In genomic region chr17:44757045-44757917, GRCh38 we compare ENCODE assay signal across 29 cellular contexts. TPM values are rescaled to one million over a fixed set of nuclear protein-coding genes. Genes with fewer than 3 reads are reported as not detected.
DNase-seq lines count a peak whose midpoint lies in the region; ATAC-seq, FAIRE-seq and TF ChIP-seq lines count a peak whose summit lies in the region.
"Had no signal": no experiment of that assay in that cellular context is flagged by ENCODE, and none has a peak within 500 bp of the region (broad histone marks: within the 10 kb centered on the region; RNA-seq: fewer than 3 reads in every experiment).

No MANE protein-coding gene starts in this region.

- no peaks in the 10 kb centered on the region for H3K9me3 ChIP-seq in kidney (ENCODE audit: control insufficient read depth in 1 of 2, low read length in 2 of 2)
- H3K9me3 ChIP-seq: psoas muscle, thoracic aorta had no signal

- H3K27ac Mint-ChIP-seq in activated naive CD8-positive, alpha-beta T cell: no peak overlapping the region
- H3K27ac Mint-ChIP-seq in activated naive CD8-positive, alpha-beta T cell treated with anti-CD3 and anti-CD28 coated beads for 36 hours: no peak overlapping the region
- H3K27ac Mint-ChIP-seq: activated CD4-positive, alpha-beta T cell treated with anti-CD3 and anti-CD28 coated beads, Interleukin-2, amount 10 ng/mL, durations not matched to agents 7 days and 5 days; CD4-positive, alpha-beta memory T cell; stimulated activated naive CD8-positive, alpha-beta T cell treated with anti-CD3 and anti-CD28 coated beads, Interleukin-15, Interleukin-2, amounts not matched to agents 100 ng/mL and 50 ng/mL, for 24 hours; WTC11 had no signal

- no peaks in the 10 kb centered on the region for H3K36me3 Mint-ChIP-seq in activated naive CD8-positive, alpha-beta T cell
- no peaks in the 10 kb centered on the region for H3K36me3 Mint-ChIP-seq in activated naive CD8-positive, alpha-beta T cell treated with anti-CD3 and anti-CD28 coated beads for 36 hours
- H3K36me3 Mint-ChIP-seq: CD4-positive, alpha-beta memory T cell; WTC11 had no signal

- peaks cover 5% of the 10 kb centered on the region for H3K27me3 ChIP-seq in brain microvascular endothelial cell (replicated peaks)

- no peak for FAIRE-seq in kidney (lab: Jason Lieb, UNC)
- FAIRE-seq: A204.1, colon, G401.6 had no signal

- ATAC-seq in HG02588 (IDR thresholded peaks at IDR 0.05; ENCODE audit: unreplicated experiment): no peak
- ATAC-seq: activated T-cell treated with anti-CD3 and anti-CD28 coated beads, Interleukin-2, amount 50 U/mL, for 4 hours; psoas muscle had no signal

- H3K27ac ChIP-seq in kidney (ENCODE audit: low read depth in 2 of 2, low read length in 2 of 2) (no peak overlapping the region), brain microvascular endothelial cell (no peak overlapping the region)
- H3K27ac ChIP-seq: HL-60, PC-9, psoas muscle, thoracic aorta had no signal

- H3K36me3 ChIP-seq in kidney (ENCODE audit: control insufficient read depth in 1 of 2, insufficient read depth in 2 of 2, low read length in 2 of 2) (no peaks in the 10 kb centered on the region), brain microvascular endothelial cell (replicated peaks) (no peaks in the 10 kb centered on the region)
- H3K36me3 ChIP-seq: thoracic aorta had no signal

- intact Hi-C loops in kidney (cut with DNase I): no loop called here

- H3K9me3 Mint-ChIP-seq in activated naive CD8-positive, alpha-beta T cell (ENCODE audit: low read depth): no peaks in the 10 kb centered on the region
- no peaks in the 10 kb centered on the region for H3K9me3 Mint-ChIP-seq in activated naive CD8-positive, alpha-beta T cell treated with anti-CD3 and anti-CD28 coated beads for 36 hours
- H3K9me3 Mint-ChIP-seq: activated CD4-positive, alpha-beta T cell treated with anti-CD3 and anti-CD28 coated beads, Interleukin-2, amount 10 ng/mL, durations not matched to agents 7 days and 5 days; activated T-cell treated with anti-CD3 and anti-CD28 coated beads, Interleukin-2, amount 50 U/mL, for 4 hours; CD4-positive, alpha-beta memory T cell; stimulated activated naive CD8-positive, alpha-beta T cell treated with anti-CD3 and anti-CD28 coated beads, Interleukin-15, Interleukin-2, amounts not matched to agents 100 ng/mL and 50 ng/mL, for 24 hours had no signal

- no peaks in the 10 kb centered on the region for H3K4me1 Mint-ChIP-seq in activated naive CD8-positive, alpha-beta T cell (ENCODE audit: low read depth)
- H3K4me1 Mint-ChIP-seq in activated naive CD8-positive, alpha-beta T cell treated with anti-CD3 and anti-CD28 coated beads for 36 hours: no peaks in the 10 kb centered on the region
- H3K4me1 Mint-ChIP-seq: activated CD4-positive, alpha-beta T cell treated with anti-CD3 and anti-CD28 coated beads, Interleukin-2, amount 10 ng/mL, durations not matched to agents 7 days and 5 days; WTC11 had no signal

- peaks cover 0 to 4% of the 10 kb centered on the region in 2 donors for H3K4me1 ChIP-seq in kidney (ENCODE audit: control insufficient read depth in 1 of 2, insufficient read depth in 1 of 2, low read depth in 1 of 2, low read length in 2 of 2)

- in situ Hi-C loops in brain microvascular endothelial cell (cut with HindIII; ENCODE audit: low pct_ligation_motif_present, low sequenced_read_pairs): no loop called here

- peaks cover 18% of the 10 kb centered on the region for H3K27me3 Mint-ChIP-seq in activated naive CD8-positive, alpha-beta T cell
- H3K27me3 Mint-ChIP-seq in activated naive CD8-positive, alpha-beta T cell treated with anti-CD3 and anti-CD28 coated beads for 36 hours: peaks cover 46% of the 10 kb centered on the region

- no peak overlapping the region for H3K9ac ChIP-seq in kidney (ENCODE audit: low read length in 2 of 2)

- TF ChIP-seq CTCF in kidney (IDR thresholded peaks at IDR 0.05; ENCODE audit: borderline replicate concordance, extremely low read depth, insufficient read depth) (no peak), brain microvascular endothelial cell (IDR thresholded peaks at IDR 0.05; ENCODE audit: low read depth, low read length, missing control alignments) (no peak)

- H3K4me3 ChIP-seq in kidney (ENCODE audit: low read length in 2 of 2) (no peak overlapping the region), brain microvascular endothelial cell (ENCODE audit: low read depth, low read length) (no peak overlapping the region)
- H3K4me3 ChIP-seq: PC-9, psoas muscle, thoracic aorta had no signal

- no peak for DNase-seq in activated naive CD8-positive, alpha-beta T cell treated with anti-CD3 and anti-CD28 coated beads for 36 hours
- DNase-seq in ecto neural progenitor cell (ENCODE audit: low spot score): peak; percentile 49
- DNase-seq in kidney: peak; percentile 49
- no peak for DNase-seq in brain microvascular endothelial cell
- DNase-seq in KG1 (lab: John Stamatoyannopoulos, UW): no peak
- no peak for DNase-seq in HK-2 (ENCODE audit: unreplicated experiment)
- DNase-seq: activated CD4-positive, alpha-beta T cell treated with anti-CD3 and anti-CD28 coated beads, Interleukin-2, amount 10 ng/mL, durations not matched to agents 7 days and 5 days; activated naive CD4-positive, alpha-beta T cell; activated T-cell treated with anti-CD3 and anti-CD28 coated beads, Interleukin-2, amount 50 U/mL, for 4 hours; CD4-positive, alpha-beta memory T cell; effector memory CD4-positive, alpha-beta T cell; HCEC 1CT; NCI-H1092; NCI-H187 treated with DMSO at 0.1 percent for 48 hours; NCI-H524 treated with DMSO at 0.1 percent for 48 hours; PC-9; psoas muscle; SHP77 treated with DMSO at 0.1 percent for 48 hours; stimulated activated CD4-positive, alpha-beta T cell treated with anti-CD3 and anti-CD28 coated beads, Interleukin-15, amount 100 ng/mL, for 24 hours; T1000 had no signal

- H3K4me3 Mint-ChIP-seq in activated naive CD8-positive, alpha-beta T cell: peak overlapping the region; percentile 60
- no peak overlapping the region for H3K4me3 Mint-ChIP-seq in activated naive CD8-positive, alpha-beta T cell treated with anti-CD3 and anti-CD28 coated beads for 36 hours
- H3K4me3 Mint-ChIP-seq: activated CD4-positive, alpha-beta T cell treated with anti-CD3 and anti-CD28 coated beads, Interleukin-2, amount 10 ng/mL, durations not matched to agents 7 days and 5 days had no signal

RNA-seq across cellular contexts. Expression of gene ADAM11, which starts 1.5 kb away (rescaled TPM):
- total RNA-seq in activated naive CD8-positive, alpha-beta T cell treated with anti-CD3 and anti-CD28 coated beads for 36 hours: under 1 TPM; 0.10 TPM
- total RNA-seq in kidney: 0.28 TPM
- 0.24 TPM for polyA plus RNA-seq in kidney (ENCODE audit: insufficient read depth, low read depth, low replicate concordance)

RNA-seq across cellular contexts. Expression of gene DBF4B, which starts 48.8 kb away (rescaled TPM):
- 10 to 100 TPM; 21.9 to 24.6 TPM for total RNA-seq in activated naive CD8-positive, alpha-beta T cell treated with anti-CD3 and anti-CD28 coated beads for 36 hours
- 3.5 TPM for total RNA-seq in kidney
- polyA plus RNA-seq in kidney (ENCODE audit: insufficient read depth, low read depth, low replicate concordance): 1.8 TPM

Comparison
In these comparisons a context has a peak if more than half of its experiments do, and no peak if none do; other contexts are left out.
1. DNase-seq: peak in ecto neural progenitor cell (single experiment) and kidney (single experiment); none in activated naive CD8-positive, alpha-beta T cell treated with anti-CD3 and anti-CD28 coated beads for 36 hours (single experiment), brain microvascular endothelial cell (single experiment), KG1 (single experiment) and HK-2 (single experiment).